In the genomic region with DNA sequence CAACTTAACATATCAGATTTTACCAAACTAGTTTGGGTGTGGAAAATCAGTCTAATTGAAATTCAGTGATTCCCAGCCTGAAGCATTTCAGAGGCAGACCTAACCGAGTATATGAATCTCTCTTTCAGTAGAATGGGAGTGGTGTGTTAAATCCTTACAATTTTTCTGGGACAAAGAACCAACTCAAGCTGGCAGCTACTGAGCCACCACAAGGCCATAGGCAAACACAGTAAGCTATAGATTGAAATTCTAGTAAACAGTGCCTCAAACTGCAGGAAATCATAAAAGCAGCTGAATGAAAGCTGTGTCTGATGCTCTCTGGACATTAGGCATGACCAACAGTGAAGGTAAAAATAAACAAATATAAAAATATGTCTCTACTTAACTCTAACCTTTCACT, we compare ENCODE assay signal across 27 cellular contexts. TPM values are rescaled to one million over a fixed set of nuclear protein-coding genes. Genes with fewer than 3 reads are reported as not detected.
DNase-seq lines count a peak whose midpoint lies in the region; ATAC-seq, FAIRE-seq and TF ChIP-seq lines count a peak whose summit lies in the region.
"Had no signal": no experiment of that assay in that cellular context is flagged by ENCODE, and none has a peak within 500 bp of the region (broad histone marks: within the 10 kb centered on the region; RNA-seq: fewer than 3 reads in every experiment).

No MANE protein-coding gene starts in this region.

- intact Hi-C loops in OCI-LY7 (cut with micrococcal nuclease; ENCODE audit: unreplicated experiment), result loop anchor here (5.0 kb wide), 1 partner anchor 36 kb away; no protein-coding TSS in a partner anchor

- WGBS in suprapubic skin, result 25% methylated on average over 1 of the region's 1 CpG

- H3K27ac ChIP-seq in OCI-LY7 (ENCODE audit: low read depth, low read length, poor library complexity, severe bottlenecking) (no peak overlapping the region), suprapubic skin (peak overlapping the region; percentile 11)
- H3K27ac ChIP-seq: PC-9, SJSA1 had no signal

- H3K27me3 ChIP-seq in Loucy (ENCODE audit: insufficient read depth, low read length, poor library complexity, severe bottlenecking), result no peaks in the 10 kb centered on the region
- no peaks in the 10 kb centered on the region for H3K27me3 ChIP-seq in suprapubic skin
- H3K27me3 ChIP-seq: SJSA1 had no signal

- peak overlapping the region; percentile 74 for H2AFZ ChIP-seq in Loucy (ENCODE audit: low read length)
- peak overlapping the region; percentile 66; the same call in 1 of the 2 replicates for H2AFZ ChIP-seq in OCI-LY7 (ENCODE audit: low read length)
- H2AFZ ChIP-seq: PC-9 had no signal

- ATAC-seq in esophagus mucosa (peak; percentile 63), HG02885 (IDR thresholded peaks at IDR 0.05; ENCODE audit: poor library complexity, unreplicated experiment) (no peak)
- ATAC-seq: CD8-positive, alpha-beta T cell; HepG2; K562 had no signal

- FAIRE-seq in frontal cortex (lab: Jason Lieb, UNC), result no peak
- FAIRE-seq: GM18507, H54, HepG2, K562 had no signal

- no peak for TF ChIP-seq POLR2A in suprapubic skin (IDR thresholded peaks at IDR 0.05)

- H3K4me1 ChIP-seq in Loucy (ENCODE audit: insufficient read depth, low read length, poor library complexity, severe bottlenecking) (peaks cover 16% of the 10 kb centered on the region), OCI-LY7 (ENCODE audit: insufficient read depth, low read length, poor library complexity, severe bottlenecking) (peaks cover 11% of the 10 kb centered on the region), suprapubic skin (peaks cover 15% of the 10 kb centered on the region)

- TF ChIP-seq EP300 in suprapubic skin (IDR thresholded peaks at IDR 0.05), result no peak

- peak overlapping the region; percentile 65 for H3K4me2 ChIP-seq in Loucy (ENCODE audit: low read depth, low read length, poor library complexity, severe bottlenecking)
- no peak overlapping the region for H3K4me2 ChIP-seq in OCI-LY7 (ENCODE audit: low read length)
- H3K4me2 ChIP-seq: PC-9 had no signal

- H3K79me2 ChIP-seq in Loucy (ENCODE audit: insufficient read depth, low read length) (no peaks in the 10 kb centered on the region), OCI-LY7 (ENCODE audit: insufficient read depth, low read depth, low read length) (no peaks in the 10 kb centered on the region)

- peak overlapping the region; percentile 31 for H3K9ac ChIP-seq in Loucy (ENCODE audit: low read depth, low read length, poor library complexity, severe bottlenecking)

- DNase-seq in OCI-LY7 (ENCODE audit: low spot score), result peak; percentile 5
- DNase-seq in suprapubic skin (ENCODE audit: low spot score in 2 of 2), result no peak
- no peak for DNase-seq in midbrain (lab: John Stamatoyannopoulos, UW)
- no peak for DNase-seq in frontal cortex (ENCODE audit: low spot score in 2 of 2)
- DNase-seq: C1 segment of cervical spinal cord; CD8-positive, alpha-beta T cell; DMS 273 treated with DMSO at 0.1 percent for 48 hours; DND-41; Kasumi-1; NCI-H1694; NCI-H2029 treated with DMSO at 0.1 percent for 48 hours; NCI-H2227 treated with DMSO at 0.1 percent for 48 hours; NCI-H526 treated with DMSO at 0.1 percent for 48 hours; PC-9; Right ventricle myocardium superior; RPMI8226; SW 1271 had no signal

- CTCF ChIA-PET in OCI-LY7 (lab: Charles Lee; ENCODE audit: unreplicated experiment), result no interaction called here

- no peaks in the 10 kb centered on the region for H3K9me2 ChIP-seq in Loucy (replicated peaks; ENCODE audit: low read depth, low read length)
- H3K9me2 ChIP-seq in OCI-LY7 (ENCODE audit: insufficient read depth, low read length), result no peaks in the 10 kb centered on the region

- H4K20me1 ChIP-seq in Loucy (ENCODE audit: insufficient read depth, low read length, poor library complexity, severe bottlenecking) (no peaks in the 10 kb centered on the region), OCI-LY7 (ENCODE audit: insufficient read depth, low read length) (no peaks in the 10 kb centered on the region)

- TF ChIP-seq CTCF in Loucy (conservative IDR thresholded peaks at IDR 0.05; ENCODE audit: low read length) (no peak), OCI-LY7 (conservative IDR thresholded peaks at IDR 0.05; ENCODE audit: low read length) (no peak), suprapubic skin (IDR thresholded peaks at IDR 0.05) (no peak)

- peak overlapping the region; percentile 38 for H3K4me3 ChIP-seq in Loucy (ENCODE audit: low read length, poor library complexity, severe bottlenecking)
- no peak overlapping the region for H3K4me3 ChIP-seq in OCI-LY7 (ENCODE audit: low read depth, low read length, poor library complexity, severe bottlenecking)
- no peak overlapping the region for H3K4me3 ChIP-seq in suprapubic skin
- H3K4me3 ChIP-seq: K562, PC-9, SJSA1 had no signal

- POLR2A ChIA-PET in OCI-LY7 (lab: Charles Lee), result interaction anchor here (0.6 to 1.3 kb wide), 2 partner anchors 8 to 92 kb away, joined by 3 to 4 read pairs; no protein-coding TSS in a partner anchor

- BruUV-seq in OCI-LY7 (replicated peaks; lab: Mats Ljungman, UMichigan), result no TSS peak

- H3F3A ChIP-seq in Loucy (ENCODE audit: low read depth), result no peaks in the 10 kb centered on the region

- H3K36me3 ChIP-seq in Loucy (ENCODE audit: insufficient read depth, low read length), result no peaks in the 10 kb centered on the region
- H3K36me3 ChIP-seq in OCI-LY7 (ENCODE audit: insufficient read depth, low read length), result no peaks in the 10 kb centered on the region; the same call in 1 of the 2 replicates
- H3K36me3 ChIP-seq in suprapubic skin, result no peaks in the 10 kb centered on the region
- H3K36me3 ChIP-seq: SJSA1 had no signal

- H3K9me3 ChIP-seq in Loucy (ENCODE audit: insufficient read depth, low read depth, low read length), result no peaks in the 10 kb centered on the region
- peaks cover 12% of the 10 kb centered on the region; the same call in 1 of the 2 replicates for H3K9me3 ChIP-seq in OCI-LY7 (ENCODE audit: low read length)
- no peaks in the 10 kb centered on the region for H3K9me3 ChIP-seq in suprapubic skin
- H3K9me3 ChIP-seq: SJSA1 had no signal

RNA-seq across cellular contexts. Expression of gene FIBIN, which starts 35.9 kb away (rescaled TPM):
- total RNA-seq in OCI-LY7 (2014; rRNA removed; shearing (Covaris generic)), result not detected in 2 replicates
- total RNA-seq in OCI-LY7 (2022) (not detected in 2 replicates), esophagus mucosa (1.2 TPM), suprapubic skin (10 to 100 TPM in 1 of 4 donors, 1 to 10 TPM in 3; 4.6 to 10.1 (median 8.1) TPM), frontal cortex (6.5 TPM)
- total RNA-seq: CD8-positive, alpha-beta T cell; HepG2; HT1080; K562; NCI-H460; PC-9 had no signal
